ENCODE assay signal across 8 cellular contexts in genomic region chr2:108719149-108720044, GRCh38. TPM values are rescaled to one million over a fixed set of nuclear protein-coding genes. Genes with fewer than 3 reads are reported as not detected.
DNase-seq lines count a peak whose midpoint lies in the region; ATAC-seq and TF ChIP-seq lines count a peak whose summit lies in the region.

RANBP2 (plus strand) TSS chr2:108719482; CDS start chr2:108719607, 125 bp downstream.

- H3K4me1 ChIP-seq in SK-N-SH (ENCODE audit: control insufficient read depth in 1 of 2, insufficient read depth in 2 of 2, low read depth in 1 of 2, low read length in 1 of 2): peaks cover 0 to 4% of the 10 kb centered on the region in 2 experiments; a peak in 1 of 4 replicates

- peaks cover 49% of the 10 kb centered on the region for H3K79me2 ChIP-seq in SK-N-SH (ENCODE audit: insufficient read depth)

- peak within 1 kb of the TSS; percentile 87 for H2AFZ ChIP-seq in SK-N-SH (ENCODE audit: low read depth)

- H3K4me3 ChIP-seq in SK-N-SH (ENCODE audit: low read depth in 2 of 2, low read length in 1 of 2): peak within 1 kb of the TSS; percentile 77 to 79

- no peaks in the 10 kb centered on the region for H3F3A ChIP-seq in SK-N-SH (replicated peaks; ENCODE audit: insufficient read depth)

- DNase-seq in GM10248 (ENCODE audit: extremely low spot score): peak; percentile 91
- peak; percentile 90 for DNase-seq in NCI-H1092 (lab: John Stamatoyannopoulos, UW)
- peak; percentile 91 for DNase-seq in SK-N-SH
- peak; percentile 94 for DNase-seq in activated naive CD4-positive, alpha-beta T cell treated with anti-CD3 and anti-CD28 coated beads, Interleukin-2, amount 50 U/mL, for 16 hours
- peak; percentile 87 for DNase-seq in germinal center (ENCODE audit: low spot score)
- DNase-seq in non-pigmented ciliary epithelial cell (ENCODE audit: low read depth): peak; percentile 94
- DNase-seq in substantia nigra (lab: John Stamatoyannopoulos, UW): peak; percentile 59 to 97 (median 88)

- no peaks in the 10 kb centered on the region for H3K27me3 ChIP-seq in SK-N-SH (ENCODE audit: insufficient read depth)

- H3K9me3 ChIP-seq in SK-N-SH: no peaks in the 10 kb centered on the region

- TF ChIP-seq EP300 in SK-N-SH (IDR thresholded peaks at IDR 0.05; ENCODE audit: borderline replicate concordance in 1 of 2, low read depth in 1 of 2, low read length in 1 of 2): peak; percentile 33 to 47; a peak in 1 of 4 replicates

- TF ChIP-seq CTCF in GM10248 (IDR thresholded peaks at IDR 0.05; ENCODE audit: control extremely low read depth, extremely low read depth, low read depth, missing control alignments): no peak
- no peak for TF ChIP-seq CTCF in SK-N-SH (IDR thresholded peaks at IDR 0.05)

- peaks cover 15% of the 10 kb centered on the region for H4K20me1 ChIP-seq in SK-N-SH (ENCODE audit: insufficient read depth)

- H3K9ac ChIP-seq in SK-N-SH: peak within 1 kb of the TSS; percentile 90

- 9% methylated on average over 26 of the region's 97 CpGs for WGBS in SK-N-SH (ENCODE audit: low lambda C conversion rate)

- H3K27ac ChIP-seq in SK-N-SH (ENCODE audit: low read depth in 2 of 2, low read length in 1 of 2) (peak within 1 kb of the TSS; percentile 76 to 94), substantia nigra (ENCODE audit: low read depth, low read length, poor library complexity, severe bottlenecking) (peak within 1 kb of the TSS; percentile 84)

- H3K36me3 ChIP-seq in SK-N-SH (replicated peaks in 1 of 2; ENCODE audit: control insufficient read depth in 1 of 2, insufficient read depth in 2 of 2, low read length in 1 of 2): no peaks in the 10 kb centered on the region

- no peaks in the 10 kb centered on the region for H3K9me2 ChIP-seq in SK-N-SH

- TF ChIP-seq RAD21 in SK-N-SH (IDR thresholded peaks at IDR 0.05; ENCODE audit: low read length): 0 out of 2 replicates have a peak, but pooled peaks have one; percentile 3

- POLR2A ChIA-PET in GM10248 (lab: Yijun Ruan, JAX) (no interaction called here), SK-N-SH (lab: Yijun Ruan, JAX) (no interaction called here)

- peak within 1 kb of the TSS; percentile 64 for H3K4me2 ChIP-seq in SK-N-SH

- peak; percentile 96 for ATAC-seq in HG02610 (IDR thresholded peaks at IDR 0.05; ENCODE audit: unreplicated experiment)

- CTCF ChIA-PET in GM10248 (lab: Yijun Ruan, JAX) (interaction anchor here (2.6 kb wide), 1 partner anchor 83 kb away, joined by 5 read pairs; no protein-coding TSS in a partner anchor), SK-N-SH (lab: Yijun Ruan, JAX) (interaction anchor here (0.7 kb wide), 1 partner anchor 83 kb away, joined by 3 read pairs; no protein-coding TSS in a partner anchor)

TF ChIP-seq in SK-N-SH, 30 proteins besides CTCF, POLR2A, EP300 and RAD21 (continues in another document):
- TF ChIP-seq GABPA (IDR thresholded peaks at IDR 0.05; ENCODE audit: low read depth) (peak; percentile 30; the same call in 1 of the 2 replicates), FOSL2 (IDR thresholded peaks at IDR 0.05; ENCODE audit: borderline replicate concordance, low read depth) (no peak), FOXM1 (IDR thresholded peaks at IDR 0.05; ENCODE audit: low read depth) (no peak), GATA2 (CRISPR knock-in tag; IDR thresholded peaks at IDR 0.05) (peak; percentile 91), JUND (IDR thresholded peaks at IDR 0.05) (no peak), ELF1 (IDR thresholded peaks at IDR 0.05) (peak; percentile 44), FOXJ3 (CRISPR knock-in tag; IDR thresholded peaks at IDR 0.05) (no peak), RCOR1 (IDR thresholded peaks at IDR 0.05; ENCODE audit: low read length) (peak; percentile 69), MEF2A (IDR thresholded peaks at IDR 0.05; ENCODE audit: borderline replicate concordance, low read depth) (no peak), IRF3 (IDR thresholded peaks at IDR 0.05; ENCODE audit: low read depth, low read length) (no peak), MXI1 (IDR thresholded peaks at IDR 0.05; ENCODE audit: low read depth, low read length) (peak; percentile 97), EZH2phosphoT487 (IDR thresholded peaks at IDR 0.05; ENCODE audit: borderline replicate concordance, low read depth) (no peak), PBX3 (IDR thresholded peaks at IDR 0.05) (peak; percentile 42; the same call in 1 of the 2 replicates), REST (IDR thresholded peaks at IDR 0.05; ENCODE audit: low read depth, low read length) (peak; percentile 73), SMC3 (IDR thresholded peaks at IDR 0.05; ENCODE audit: low read depth, low read length) (no peak), USF1 (IDR thresholded peaks at IDR 0.05; ENCODE audit: borderline replicate concordance, low read depth) (peak; percentile 37; the same call in 1 of the 2 replicates), MAX (IDR thresholded peaks at IDR 0.05; ENCODE audit: low read depth) (peak; percentile 99), ZBTB33 (IDR thresholded peaks at IDR 0.05; ENCODE audit: borderline replicate concordance, low read depth) (no peak), POLR2AphosphoS5 (IDR thresholded peaks at IDR 0.05; ENCODE audit: low read depth, low read length) (peak; percentile 95), TCF12 (IDR thresholded peaks at IDR 0.05) (peak; percentile 29; the same call in 1 of the 2 replicates)

RNA-seq across cellular contexts. Expression of gene RANBP2, which starts in this region (rescaled TPM):
- polyA plus RNA-seq in SK-N-SH (2012; rRNA removed): 3.6 and 4.3 TPM in 2 replicates
- 5.4 and 6.8 TPM in 2 replicates for polyA plus RNA-seq in SK-N-SH (2012; cell fraction: cytosol; rRNA removed)
- polyA plus RNA-seq in SK-N-SH (2012; cell fraction: nucleus; rRNA removed): 5.6 and 12.2 TPM in 2 replicates

Comparison
In these comparisons a context has a peak if more than half of its experiments do, and no peak if none do; other contexts are left out.
1. Peak in every context shown above with its lines: DNase-seq, ATAC-seq, H3K4me3 ChIP-seq and H3K27ac ChIP-seq.